1 cellular context compared by ENCODE assay signal in the genomic region with DNA sequence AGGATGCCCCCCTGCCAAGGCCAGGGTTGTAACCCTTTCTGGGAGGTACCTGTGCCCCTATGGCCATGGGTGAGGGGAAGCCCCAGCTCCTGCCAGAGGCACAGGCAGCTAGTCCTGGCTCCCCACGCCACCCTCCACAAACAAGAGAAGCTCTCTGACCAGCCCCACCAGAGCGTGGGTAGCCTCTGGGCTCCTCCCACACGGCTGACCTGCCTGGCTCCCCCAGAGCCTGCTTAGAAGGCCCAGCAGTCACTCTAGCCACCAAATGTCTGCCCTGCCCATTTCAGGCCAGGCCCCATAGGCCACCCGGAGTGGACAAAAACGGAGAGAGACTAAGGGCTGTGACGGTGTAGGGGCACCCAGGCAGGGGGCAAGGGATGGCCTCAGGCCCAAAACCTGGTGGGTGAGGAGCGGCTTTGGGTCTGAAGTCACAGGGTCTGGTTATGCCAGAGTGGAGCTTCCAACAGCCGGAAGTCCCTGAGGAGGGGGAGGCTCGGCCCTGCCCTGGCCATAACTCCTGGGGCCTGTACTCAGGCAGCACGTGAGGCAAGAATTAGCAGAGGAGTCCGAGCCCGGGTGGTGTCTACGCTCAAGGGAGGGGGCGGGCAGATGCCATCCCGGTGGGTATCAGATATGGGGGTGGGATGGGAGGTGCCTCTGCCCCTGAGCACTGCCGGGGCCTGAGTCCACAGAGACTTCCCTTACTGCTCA.
TF ChIP-seq lines count a peak whose summit lies in the region.

No MANE protein-coding gene starts in this region.

TF ChIP-seq in H1, 55 proteins besides CTCF, POLR2A, EP300 and RAD21:
- no peak for TF ChIP-seq JUND (IDR thresholded peaks at IDR 0.05; ENCODE audit: low read length)
- TF ChIP-seq, protein P1, sequence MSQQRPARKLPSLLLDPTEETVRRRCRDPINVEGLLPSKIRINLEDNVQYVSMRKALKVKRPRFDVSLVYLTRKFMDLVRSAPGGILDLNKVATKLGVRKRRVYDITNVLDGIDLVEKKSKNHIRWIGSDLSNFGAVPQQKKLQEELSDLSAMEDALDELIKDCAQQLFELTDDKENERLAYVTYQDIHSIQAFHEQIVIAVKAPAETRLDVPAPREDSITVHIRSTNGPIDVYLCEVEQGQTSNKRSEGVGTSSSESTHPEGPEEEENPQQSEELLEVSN (IDR thresholded peaks at IDR 0.05) = no peak
- no peak for TF ChIP-seq TCF12 (IDR thresholded peaks at IDR 0.05; ENCODE audit: low read depth, low read length)
- no peak for TF ChIP-seq SRF (IDR thresholded peaks at IDR 0.05; ENCODE audit: low read depth, low read length)
- TF ChIP-seq RNF2 (IDR thresholded peaks at IDR 0.05; ENCODE audit: borderline replicate concordance, low read depth, low read length, missing control alignments, poor library complexity, severe bottlenecking) = no peak
- TF ChIP-seq SP2 (IDR thresholded peaks at IDR 0.05; ENCODE audit: low read length) = no peak
- no peak for TF ChIP-seq YY1 (IDR thresholded peaks at IDR 0.05; ENCODE audit: low read depth, low read length)
- no peak for TF ChIP-seq HDAC6 (IDR thresholded peaks at IDR 0.05; ENCODE audit: low read depth, low read length)
- TF ChIP-seq SIRT6 (IDR thresholded peaks at IDR 0.05; ENCODE audit: low read length) = no peak
- TF ChIP-seq FOSL1 (IDR thresholded peaks at IDR 0.05; ENCODE audit: insufficient read depth, low read depth, low read length) = no peak
- no peak for TF ChIP-seq SUZ12 (IDR thresholded peaks at IDR 0.05; ENCODE audit: low read length)
- TF ChIP-seq CHD1 (IDR thresholded peaks at IDR 0.05; ENCODE audit: low read depth, low read length) = no peak
- TF ChIP-seq HDAC2 (IDR thresholded peaks at IDR 0.05; ENCODE audit: borderline replicate concordance in 1 of 2, low read depth in 2 of 2, low read length in 2 of 2) = no peak
- no peak for TF ChIP-seq PHF8 (conservative IDR thresholded peaks at IDR 0.05; ENCODE audit: low read depth, low read length)
